Comparison of ENCODE assay signal across 13 cellular contexts in genomic region chr2:200319587-200320337, GRCh38. TPM values are rescaled to one million over a fixed set of nuclear protein-coding genes. Genes with fewer than 3 reads are reported as not detected.
DNase-seq lines count a peak whose midpoint lies in the region; ATAC-seq and TF ChIP-seq lines count a peak whose summit lies in the region.
"Had no signal": no experiment of that assay in that cellular context is flagged by ENCODE, and none has a peak within 500 bp of the region (broad histone marks: within the 10 kb centered on the region; RNA-seq: fewer than 3 reads in every experiment).

No MANE protein-coding gene starts in this region.

- POLR2A ChIA-PET in WTC11 (lab: Charles Lee) = no interaction called here

- no peaks in the 10 kb centered on the region for H3K9me3 ChIP-seq in hepatocyte (ENCODE audit: low read depth)
- H3K9me3 ChIP-seq in skeletal muscle tissue (ENCODE audit: control insufficient read depth in 3 of 3, low read length in 3 of 3) = no peaks in the 10 kb centered on the region
- H3K9me3 ChIP-seq: adrenal gland had no signal

- no peaks in the 10 kb centered on the region for H3K9me3 Mint-ChIP-seq in WTC11

- DNase-seq in HT-29 (ENCODE audit: low spot score) (peak; percentile 33), WTC11 (ENCODE audit: low spot score) (no peak), hepatocyte (ENCODE audit: low spot score) (peak; percentile 35), foreskin melanocyte (no peak)
- DNase-seq: activated CD4-positive, alpha-beta T cell treated with anti-CD3 and anti-CD28 coated beads for 4 hours; adrenal gland; GDM1; hippocampal formation; RPMI8226 had no signal

- H3K27me3 Mint-ChIP-seq in WTC11 (ENCODE audit: low read depth) = no peaks in the 10 kb centered on the region

- H3K27ac ChIP-seq in hepatocyte (peak overlapping the region; percentile 74), skeletal muscle tissue (ENCODE audit: low read depth, low read length) (peak overlapping the region; percentile 0)

- no peak overlapping the region for H2AFZ ChIP-seq in hepatocyte

- no peaks in the 10 kb centered on the region for H3K9me2 ChIP-seq in hepatocyte (replicated peaks; ENCODE audit: insufficient read depth)

- 43% methylated on average over 3 of the region's 3 CpGs for WGBS in hepatocyte (ENCODE audit: low lambda C conversion rate, missing lambda C conversion rate)

- H3K27me3 ChIP-seq in hepatocyte (no peaks in the 10 kb centered on the region), skeletal muscle tissue (ENCODE audit: control insufficient read depth in 3 of 3, insufficient read depth in 3 of 3, low read length in 3 of 3) (no peaks in the 10 kb centered on the region)
- H3K27me3 ChIP-seq: adrenal gland had no signal

- peaks cover 91% of the 10 kb centered on the region for H3K4me1 Mint-ChIP-seq in WTC11

- peaks cover 94% of the 10 kb centered on the region for H3K79me2 ChIP-seq in hepatocyte

- H4K20me1 ChIP-seq in hepatocyte (ENCODE audit: insufficient read depth, poor library complexity, severe bottlenecking) = peaks cover 60% of the 10 kb centered on the region

- peaks cover 62% of the 10 kb centered on the region for H3K4me1 ChIP-seq in hepatocyte (ENCODE audit: insufficient read depth)
- H3K4me1 ChIP-seq in skeletal muscle tissue (ENCODE audit: control insufficient read depth in 3 of 3, insufficient read depth in 3 of 3, low read length in 3 of 3) = peaks cover 16 to 32% (median 28%) of the 10 kb centered on the region in 3 donors

- H3K4me3 ChIP-seq in hepatocyte (no peak overlapping the region), skeletal muscle tissue (ENCODE audit: low read length in 3 of 3) (no peak overlapping the region)
- H3K4me3 ChIP-seq: adrenal gland had no signal

- H3K36me3 Mint-ChIP-seq in WTC11 = no peaks in the 10 kb centered on the region

- no peak overlapping the region for H3K9ac ChIP-seq in skeletal muscle tissue (ENCODE audit: low read depth in 1 of 3, low read length in 3 of 3)

- H3K27ac Mint-ChIP-seq in WTC11 = peak overlapping the region; percentile 68

- CTCF ChIA-PET in WTC11 (lab: Charles Lee) = interaction anchor here (0.8 kb wide), 1 partner anchor 334 kb away, joined by 3 read pairs; no protein-coding TSS in a partner anchor

- no peaks in the 10 kb centered on the region for H3K36me3 ChIP-seq in hepatocyte (replicated peaks; ENCODE audit: insufficient read depth, low read depth)
- H3K36me3 ChIP-seq in skeletal muscle tissue (ENCODE audit: control insufficient read depth in 3 of 3, insufficient read depth in 3 of 3, low read length in 3 of 3) = no peaks in the 10 kb centered on the region
- H3K36me3 ChIP-seq: adrenal gland had no signal

- ATAC-seq in WTC11 = no peak
- ATAC-seq in HG03457 (IDR thresholded peaks at IDR 0.05; ENCODE audit: unreplicated experiment) = no peak
- ATAC-seq in GM19452 (IDR thresholded peaks at IDR 0.05; ENCODE audit: unreplicated experiment) = no peak
- no peak for ATAC-seq in HG03108 (IDR thresholded peaks at IDR 0.05; ENCODE audit: unreplicated experiment)

- no peak overlapping the region for H3K4me3 Mint-ChIP-seq in WTC11

- TF ChIP-seq CTCF in WTC11 (IDR thresholded peaks at IDR 0.05) (no peak), hepatocyte (IDR thresholded peaks at IDR 0.05; ENCODE audit: poor library complexity) (no peak)

- peak overlapping the region; percentile 44 for H3K4me2 ChIP-seq in hepatocyte

TF ChIP-seq in WTC11, 78 proteins besides CTCF, POLR2A, EP300 and RAD21:
- TF ChIP-seq MXD4 (CRISPR knock-in tag; IDR thresholded peaks at IDR 0.05; ENCODE audit: borderline replicate concordance) = no peak
- TF ChIP-seq GABPB1 (CRISPR knock-in tag; IDR thresholded peaks at IDR 0.05) = peak; percentile 35; the same call in 1 of the 2 replicates

RNA-seq across cellular contexts. Expression of gene SPATS2L, which starts 13.3 kb away (rescaled TPM):
- 60.5 and 64.0 TPM in 2 replicates for total RNA-seq in HT-29 (2014; rRNA removed; shearing (Covaris generic))
- total RNA-seq in WTC11 (2021) (103 to 112 TPM (median 111 TPM) in 3 replicates), hepatocyte (159 and 173 TPM in 2 replicates), skeletal muscle tissue (79.9 TPM)
- polyA plus RNA-seq in hepatocyte = 202 and 239 TPM in 2 replicates

Comparison
In these comparisons a context has a peak if more than half of its experiments do, and no peak if none do; other contexts are left out.
1. DNase-seq: peak in HT-29 (single experiment) and hepatocyte (single experiment); none in WTC11 (single experiment) and foreskin melanocyte (single experiment).